Comparison of ENCODE assay signal across 15 cellular contexts in genomic region chr11:17590463-17590862, GRCh38. TPM values are rescaled to one million over a fixed set of nuclear protein-coding genes. Genes with fewer than 3 reads are reported as not detected.
DNase-seq lines count a peak whose midpoint lies in the region; ATAC-seq, FAIRE-seq and TF ChIP-seq lines count a peak whose summit lies in the region.
"Had no signal": no experiment of that assay in that cellular context is flagged by ENCODE, and none has a peak within 500 bp of the region (broad histone marks: within the 10 kb centered on the region; RNA-seq: fewer than 3 reads in every experiment).

No MANE protein-coding gene starts in this region.

- TF ChIP-seq CTCF in bronchial epithelial cell (IDR thresholded peaks at IDR 0.05; ENCODE audit: insufficient read depth, low read length, severe bottlenecking) = no peak
- TF ChIP-seq CTCF in RWPE1 (conservative IDR thresholded peaks at IDR 0.05; ENCODE audit: low read depth) = no peak

- H3K27me3 ChIP-seq in bronchial epithelial cell (ENCODE audit: control insufficient read depth, insufficient read depth, low read length) = no peaks in the 10 kb centered on the region

- no peak overlapping the region for H3K4me3 ChIP-seq in bronchial epithelial cell (ENCODE audit: low read depth, low read length)
- H3K4me3 ChIP-seq: GM23248 had no signal

- no peak overlapping the region for H3K27ac ChIP-seq in RWPE1
- H3K27ac ChIP-seq: 22Rv1, GM23248 had no signal

- POLR2A ChIA-PET in RWPE1 (lab: Yijun Ruan, JAX; ENCODE audit: low non-redundant PET) = no interaction called here

- DNase-seq in activated CD8-positive, alpha-beta memory T cell treated with anti-CD3 and anti-CD28 coated beads for 24 hours = peak; percentile 30
- DNase-seq in activated CD8-positive, alpha-beta memory T cell treated with anti-CD3 and anti-CD28 coated beads, Interleukin-2, amount 50 U/mL, for 4 hours = no peak
- DNase-seq in bronchial epithelial cell (ENCODE audit: low read depth) = no peak
- DNase-seq in mesenteric fat pad (ENCODE audit: low spot score) = peak; percentile 69
- DNase-seq in RWPE1 (ENCODE audit: low spot score) = no peak
- DNase-seq: CD8-positive, alpha-beta memory T cell; DMS53; GF-D8; GM23248 had no signal

- H3K36me3 ChIP-seq in bronchial epithelial cell (ENCODE audit: control insufficient read depth, insufficient read depth, low read length) = no peaks in the 10 kb centered on the region

- FAIRE-seq in bronchial epithelial cell (lab: Jason Lieb, UNC) = peak; percentile 93
- FAIRE-seq: H54 had no signal

- ATAC-seq in GM21526 (IDR thresholded peaks at IDR 0.05; ENCODE audit: low FRiP score, unreplicated experiment) (no peak), HG02840 (IDR thresholded peaks at IDR 0.05; ENCODE audit: low FRiP score, unreplicated experiment) (no peak)

- CTCF ChIA-PET in RWPE1 (lab: Yijun Ruan, JAX) = no interaction called here

RNA-seq across cellular contexts. Expression of gene OTOG, which starts 43.4 kb away (rescaled TPM):
- total RNA-seq in bronchial epithelial cell (not detected in 2 replicates), mesenteric fat pad (not detected)
- total RNA-seq: A673; CD8-positive, alpha-beta memory T cell; GM23248; HT-29 had no signal

RNA-seq across cellular contexts. Expression of gene USH1C, which starts 46.2 kb away (rescaled TPM):
- total RNA-seq in bronchial epithelial cell (not detected in 2 replicates), mesenteric fat pad (0.19 TPM)
- total RNA-seq: A673; CD8-positive, alpha-beta memory T cell; GM23248 had no signal

Comparison
In these comparisons a context has a peak if more than half of its experiments do, and no peak if none do; other contexts are left out.
1. DNase-seq: peak in activated CD8-positive, alpha-beta memory T cell treated with anti-CD3 and anti-CD28 coated beads for 24 hours (single experiment) and mesenteric fat pad (single experiment); none in activated CD8-positive, alpha-beta memory T cell treated with anti-CD3 and anti-CD28 coated beads, Interleukin-2, amount 50 U/mL, for 4 hours (single experiment), bronchial epithelial cell (single experiment) and RWPE1 (single experiment).